In genomic region chrX:44011505-44011904, GRCh38 we compare ENCODE assay signal across 21 cellular contexts. TPM values are rescaled to one million over a fixed set of nuclear protein-coding genes. Genes with fewer than 3 reads are reported as not detected.
"Had no signal": no experiment of that assay in that cellular context is flagged by ENCODE, and none has a peak within 500 bp of the region (broad histone marks: within the 10 kb centered on the region; RNA-seq: fewer than 3 reads in every experiment).

No MANE protein-coding gene starts in this region.

- H3K4me1 Mint-ChIP-seq: endodermal cell had no signal

- H3K27me3 ChIP-seq: brain microvascular endothelial cell, thyroid gland had no signal

- ATAC-seq: activated CD4-positive, CD25-positive, alpha-beta regulatory T cell treated with anti-CD3 and anti-CD28 coated beads, Interleukin-2, amount 50 U/mL, for 24 hours; activated naive CD8-positive, alpha-beta T cell treated with anti-CD3 and anti-CD28 coated beads, Interleukin-2, amount 50 U/mL, for 24 hours had no signal

- H3K36me3 Mint-ChIP-seq: activated naive CD4-positive, alpha-beta T cell treated with anti-CD3 and anti-CD28 coated beads, Interleukin-2, amount 10 ng/mL, durations not matched to agents 7 days and 5 days had no signal

- H3K27ac ChIP-seq: brain microvascular endothelial cell, left ventricle myocardium inferior, thyroid gland had no signal

- H3K4me3 Mint-ChIP-seq: activated naive CD4-positive, alpha-beta T cell treated with anti-CD3 and anti-CD28 coated beads, Interleukin-2, amount 10 ng/mL, durations not matched to agents 7 days and 5 days; activated naive CD8-positive, alpha-beta T cell treated with anti-CD3 and anti-CD28 coated beads, Interleukin-2, amount 50 U/mL, for 24 hours; endodermal cell had no signal

- H3K4me1 ChIP-seq: left ventricle myocardium inferior, thyroid gland had no signal

- H3K9me3 ChIP-seq: left ventricle myocardium inferior, thyroid gland had no signal

- H3K36me3 ChIP-seq: brain microvascular endothelial cell, left ventricle myocardium inferior, thyroid gland had no signal

- H3K27me3 Mint-ChIP-seq: activated naive CD4-positive, alpha-beta T cell treated with anti-CD3 and anti-CD28 coated beads, Interleukin-2, amount 10 ng/mL, durations not matched to agents 7 days and 5 days; activated naive CD8-positive, alpha-beta T cell treated with anti-CD3 and anti-CD28 coated beads, Interleukin-2, amount 50 U/mL, for 24 hours had no signal

- H3K9me3 Mint-ChIP-seq: activated naive CD4-positive, alpha-beta T cell treated with anti-CD3 and anti-CD28 coated beads, Interleukin-2, amount 10 ng/mL, durations not matched to agents 7 days and 5 days; activated naive CD8-positive, alpha-beta T cell treated with anti-CD3 and anti-CD28 coated beads, Interleukin-2, amount 50 U/mL, for 24 hours had no signal

- H3K4me3 ChIP-seq: left ventricle myocardium inferior, thyroid gland had no signal

- DNase-seq: activated CD4-positive, alpha-beta T cell treated with anti-CD3 and anti-CD28 coated beads, Interleukin-2, amount 50 U/mL, for 1 hour; activated CD8-positive, alpha-beta memory T cell treated with anti-CD3 and anti-CD28 coated beads, Interleukin-2, amount 50 U/mL, for 4 hours; activated effector memory CD4-positive, alpha-beta T cell treated with Interleukin-2 at 50 U/mL for 16 hours; activated naive CD4-positive, alpha-beta T cell treated with anti-CD3 and anti-CD28 coated beads, Interleukin-2, amount 10 ng/mL, durations not matched to agents 7 days and 5 days; activated naive CD8-positive, alpha-beta T cell treated with anti-CD3 and anti-CD28 coated beads, Interleukin-2, amount 50 U/mL, for 24 hours; activated T-cell treated with anti-CD3 and anti-CD28 coated beads, Interleukin-2, amount 50 U/mL, for 48 hours; anterior cingulate cortex; brain microvascular endothelial cell; central memory CD4-positive, alpha-beta T cell; endodermal cell; foreskin fibroblast; glutamatergic neuron; left ventricle myocardium inferior; stimulated activated CD4-positive, alpha-beta T cell treated with anti-CD3 and anti-CD28 coated beads, Interleukin-12 subunit alpha, Interleukin-12 subunit beta, amount 100 ng/mL, for 4 hours; stimulated activated CD4-positive, alpha-beta T cell treated with anti-CD3 and anti-CD28 coated beads, Interleukin-1b, Interleukin-23, amount 100 ng/mL, for 48 hours; stimulated activated naive CD4-positive, alpha-beta T cell treated with Interleukin-2 at 50 U/mL for 16 hours; T1000; thyroid gland had no signal

- H3K27ac Mint-ChIP-seq: activated naive CD4-positive, alpha-beta T cell treated with anti-CD3 and anti-CD28 coated beads, Interleukin-2, amount 10 ng/mL, durations not matched to agents 7 days and 5 days; activated naive CD8-positive, alpha-beta T cell treated with anti-CD3 and anti-CD28 coated beads, Interleukin-2, amount 50 U/mL, for 24 hours; endodermal cell had no signal

RNA-seq across cellular contexts. Expression of gene NDP, which starts 38.3 kb away (rescaled TPM):
- total RNA-seq: endodermal cell, kidney epithelial cell, left ventricle myocardium inferior, subcutaneous adipose tissue had no signal
